In genomic region chr9:76552751-76553150, GRCh38 we compare ENCODE assay signal across 37 cellular contexts.
"Had no signal": no experiment of that assay in that cellular context is flagged by ENCODE, and none has a peak within 500 bp of the region (broad histone marks: within the 10 kb centered on the region; RNA-seq: fewer than 3 reads in every experiment).

No MANE protein-coding gene starts in this region.

- H3K4me3 Mint-ChIP-seq: activated CD4-positive, alpha-beta memory T cell treated with anti-CD3 and anti-CD28 coated beads for 36 hours; activated CD4-positive, alpha-beta T cell treated with anti-CD3 and anti-CD28 coated beads for 36 hours; activated CD4-positive, alpha-beta T cell treated with anti-CD3 and anti-CD28 coated beads, Interleukin-2, amount 10 ng/mL, durations not matched to agents 24 days and 14 days; activated CD8-positive, alpha-beta memory T cell treated with anti-CD3 and anti-CD28 coated beads, Interleukin-2, amount 10 ng/mL, durations not matched to agents 7 days and 5 days; activated CD8-positive, alpha-beta T cell treated with anti-CD3 and anti-CD28 coated beads, Interleukin-2, amount 10 ng/mL, durations not matched to agents 7 days and 5 days; activated naive CD4-positive, alpha-beta T cell treated with anti-CD3 and anti-CD28 coated beads for 36 hours; activated naive CD4-positive, alpha-beta T cell treated with anti-CD3 and anti-CD28 coated beads, Interleukin-2, amount 50 U/mL, for 24 hours; activated naive CD8-positive, alpha-beta T cell treated with anti-CD3 and anti-CD28 coated beads for 36 hours; activated naive CD8-positive, alpha-beta T cell treated with anti-CD3 and anti-CD28 coated beads, Interleukin-2, amount 50 U/mL, for 24 hours; effector memory CD8-positive, alpha-beta T cell; T-helper 17 cell; T-helper 2 cell treated with Interferon-gamma antibody and Interleukin-4, amounts not matched to agents 5 μg/mL and 100 μg/mL, for 36 hours had no signal

- FAIRE-seq: colon had no signal

- H3K27ac Mint-ChIP-seq: activated CD4-positive, alpha-beta memory T cell treated with anti-CD3 and anti-CD28 coated beads for 36 hours; activated CD4-positive, alpha-beta T cell treated with anti-CD3 and anti-CD28 coated beads for 36 hours; activated CD4-positive, alpha-beta T cell treated with anti-CD3 and anti-CD28 coated beads, Interleukin-2, amount 10 ng/mL, durations not matched to agents 24 days and 14 days; activated CD8-positive, alpha-beta T cell treated with anti-CD3 and anti-CD28 coated beads, Interleukin-2, amount 10 ng/mL, durations not matched to agents 7 days and 5 days; activated naive CD4-positive, alpha-beta T cell treated with anti-CD3 and anti-CD28 coated beads for 36 hours; activated naive CD4-positive, alpha-beta T cell treated with anti-CD3 and anti-CD28 coated beads, Interleukin-2, amount 50 U/mL, for 24 hours; activated naive CD8-positive, alpha-beta T cell treated with anti-CD3 and anti-CD28 coated beads for 36 hours; activated naive CD8-positive, alpha-beta T cell treated with anti-CD3 and anti-CD28 coated beads, Interleukin-2, amount 50 U/mL, for 24 hours; activated T-helper 1 cell treated with anti-CD3 and anti-CD28 coated beads, Interleukin-12 subunit alpha, Interleukin-12 subunit beta, Interleukin-2, Interleukin-4 antibody, amounts not matched to agents 30 ng/mL and 10 ng/mL and 1 ng/mL, durations not matched to agents 14 hours and 24 hours and 36 hours; activated T-helper 2 cell treated with anti-CD3 and anti-CD28 coated beads, Interferon-gamma antibody, Interleukin-2, Interleukin-4, amounts not matched to agents 10 μg/mL and 5 μg/mL and 100 μg/mL, durations not matched to agents 14 hours and 24 hours and 36 hours; effector memory CD8-positive, alpha-beta T cell; T-helper 17 cell; T-helper 2 cell treated with Interferon-gamma antibody and Interleukin-4, amounts not matched to agents 5 μg/mL and 100 μg/mL, for 36 hours had no signal

- H3K27me3 ChIP-seq: adrenal gland, body of pancreas, esophagus muscularis mucosa, foreskin keratinocyte, gastrocnemius medialis, heart left ventricle had no signal

- H3K9me3 Mint-ChIP-seq: activated CD4-positive, alpha-beta memory T cell treated with anti-CD3 and anti-CD28 coated beads for 36 hours; activated CD4-positive, alpha-beta T cell treated with anti-CD3 and anti-CD28 coated beads, Interleukin-2, amount 10 ng/mL, durations not matched to agents 24 days and 14 days; activated naive CD4-positive, alpha-beta T cell treated with anti-CD3 and anti-CD28 coated beads for 36 hours; activated naive CD4-positive, alpha-beta T cell treated with anti-CD3 and anti-CD28 coated beads, Interleukin-2, amount 50 U/mL, for 24 hours; activated naive CD8-positive, alpha-beta T cell treated with anti-CD3 and anti-CD28 coated beads for 36 hours; activated naive CD8-positive, alpha-beta T cell treated with anti-CD3 and anti-CD28 coated beads, Interleukin-2, amount 50 U/mL, for 24 hours; activated T-helper 1 cell treated with anti-CD3 and anti-CD28 coated beads, Interleukin-12 subunit alpha, Interleukin-12 subunit beta, Interleukin-2, Interleukin-4 antibody, amounts not matched to agents 30 ng/mL and 10 ng/mL and 1 ng/mL, durations not matched to agents 14 hours and 24 hours and 36 hours; activated T-helper 2 cell treated with anti-CD3 and anti-CD28 coated beads, Interferon-gamma antibody, Interleukin-2, Interleukin-4, amounts not matched to agents 10 μg/mL and 5 μg/mL and 100 μg/mL, durations not matched to agents 14 hours and 24 hours and 36 hours; effector memory CD8-positive, alpha-beta T cell; T-helper 2 cell treated with Interferon-gamma antibody and Interleukin-4, amounts not matched to agents 5 μg/mL and 100 μg/mL, for 36 hours had no signal

- H3K27me3 Mint-ChIP-seq: activated naive CD8-positive, alpha-beta T cell treated with anti-CD3 and anti-CD28 coated beads, Interleukin-2, amount 50 U/mL, for 24 hours; T-helper 17 cell had no signal

- H3K36me3 Mint-ChIP-seq: activated CD4-positive, alpha-beta memory T cell treated with anti-CD3 and anti-CD28 coated beads for 36 hours; activated naive CD4-positive, alpha-beta T cell treated with anti-CD3 and anti-CD28 coated beads, Interleukin-2, amount 50 U/mL, for 24 hours; activated naive CD8-positive, alpha-beta T cell treated with anti-CD3 and anti-CD28 coated beads for 36 hours had no signal

- H3K4me1 Mint-ChIP-seq: activated CD4-positive, alpha-beta T cell treated with anti-CD3 and anti-CD28 coated beads for 36 hours; activated naive CD4-positive, alpha-beta T cell treated with anti-CD3 and anti-CD28 coated beads, Interleukin-2, amount 50 U/mL, for 24 hours; activated naive CD8-positive, alpha-beta T cell treated with anti-CD3 and anti-CD28 coated beads for 36 hours; activated naive CD8-positive, alpha-beta T cell treated with anti-CD3 and anti-CD28 coated beads, Interleukin-2, amount 50 U/mL, for 24 hours had no signal

- DNase-seq: activated CD4-positive, alpha-beta memory T cell treated with anti-CD3 and anti-CD28 coated beads for 36 hours; activated CD4-positive, alpha-beta T cell treated with anti-CD3 and anti-CD28 coated beads for 36 hours; activated CD4-positive, alpha-beta T cell treated with anti-CD3 and anti-CD28 coated beads, Interleukin-2, amount 10 ng/mL, durations not matched to agents 24 days and 14 days; activated CD4-positive, CD25-positive, alpha-beta regulatory T cell; activated CD4-positive, CD25-positive, alpha-beta regulatory T cell treated with anti-CD3 and anti-CD28 coated beads, Interleukin-2, amount 50 U/mL, for 72 hours; activated CD8-positive, alpha-beta memory T cell treated with anti-CD3 and anti-CD28 coated beads, Interleukin-2, amount 10 ng/mL, durations not matched to agents 7 days and 5 days; activated CD8-positive, alpha-beta memory T cell treated with anti-CD3 and anti-CD28 coated beads, Interleukin-2, amount 50 U/mL, for 4 hours; activated CD8-positive, alpha-beta T cell treated with anti-CD3 and anti-CD28 coated beads, Interleukin-2, amount 10 ng/mL, durations not matched to agents 7 days and 5 days; activated effector memory CD4-positive, alpha-beta T cell treated with anti-CD3 and anti-CD28 coated beads, Interleukin-2, amount 50 U/mL, for 16 hours; activated naive CD4-positive, alpha-beta T cell treated with anti-CD3 and anti-CD28 coated beads for 36 hours; activated naive CD8-positive, alpha-beta T cell treated with anti-CD3 and anti-CD28 coated beads for 36 hours; activated naive CD8-positive, alpha-beta T cell treated with anti-CD3 and anti-CD28 coated beads, Interleukin-2, amount 50 U/mL, for 24 hours; activated T-cell treated with anti-CD3 and anti-CD28 coated beads, Interleukin-2, amount 50 U/mL, for 1 hour; activated T-cell treated with anti-CD3 and anti-CD28 coated beads, Interleukin-2, amount 50 U/mL, for 48 hours; adrenal gland; amygdala; aorta; body of pancreas; caudate nucleus; cortex of kidney; dermis blood vessel endothelial cell; effector CD4-positive, alpha-beta T cell; effector memory CD8-positive, alpha-beta T cell; erythroblast; foreskin keratinocyte; gastrocnemius medialis; glutamatergic neuron; heart left ventricle; T-helper 17 cell; T1000; WERI-Rb-1 had no signal

- H3K36me3 ChIP-seq: adrenal gland, esophagus muscularis mucosa, gastrocnemius medialis, heart left ventricle, WERI-Rb-1 had no signal

- H3K4me3 ChIP-seq: adrenal gland, body of pancreas, esophagus muscularis mucosa, gastrocnemius medialis, heart left ventricle had no signal

- H3K9me3 ChIP-seq: adrenal gland, body of pancreas, esophagus muscularis mucosa, gastrocnemius medialis, heart left ventricle had no signal

- H3K4me1 ChIP-seq: adrenal gland, body of pancreas, esophagus muscularis mucosa, foreskin keratinocyte, gastrocnemius medialis had no signal

- H3K27ac ChIP-seq: adrenal gland, body of pancreas, esophagus muscularis mucosa, foreskin keratinocyte, gastrocnemius medialis, heart left ventricle, WERI-Rb-1 had no signal

- ATAC-seq: activated CD4-positive, alpha-beta T cell treated with anti-CD3 and anti-CD28 coated beads for 36 hours; activated CD8-positive, alpha-beta T cell treated with anti-CD3 and anti-CD28 coated beads, Interleukin-2, amount 10 ng/mL, durations not matched to agents 7 days and 5 days; activated naive CD8-positive, alpha-beta T cell treated with anti-CD3 and anti-CD28 coated beads, Interleukin-2, amount 50 U/mL, for 24 hours; body of pancreas; effector memory CD8-positive, alpha-beta T cell; foreskin keratinocyte; gastrocnemius medialis; heart left ventricle; T-helper 17 cell had no signal
